In genomic region chrX:9342581-9343051, GRCh38 we compare ENCODE assay signal across 8 cellular contexts.
DNase-seq lines count a peak whose midpoint lies in the region; ATAC-seq and TF ChIP-seq lines count a peak whose summit lies in the region.

No MANE protein-coding gene starts in this region.

- H3K27ac Mint-ChIP-seq in activated T-cell treated with anti-CD3 and anti-CD28 coated beads, Interleukin-2, amount 50 U/mL, for 72 hours: no peak overlapping the region

- peaks cover 4 to 33% (median 16%) of the 10 kb centered on the region in 3 donors for H3K4me1 ChIP-seq in esophagus squamous epithelium

- intact Hi-C loops in esophagus squamous epithelium (cut with DNase I): loop anchor here (5.0 kb wide), 1 partner anchor 120 kb away; no protein-coding TSS in a partner anchor

- H3K27me3 ChIP-seq in HL-60 (ENCODE audit: insufficient read depth, poor library complexity, severe bottlenecking) (no peaks in the 10 kb centered on the region), esophagus squamous epithelium (no peaks in the 10 kb centered on the region)

- H3K4me1 Mint-ChIP-seq in activated T-cell treated with anti-CD3 and anti-CD28 coated beads, Interleukin-2, amount 50 U/mL, for 72 hours (ENCODE audit: low read depth): peaks cover 34% of the 10 kb centered on the region

- no peaks in the 10 kb centered on the region for H3K9me3 Mint-ChIP-seq in activated T-cell treated with anti-CD3 and anti-CD28 coated beads, Interleukin-2, amount 50 U/mL, for 72 hours

- TF ChIP-seq POLR2A in esophagus squamous epithelium (IDR thresholded peaks at IDR 0.05): no peak

- ATAC-seq in activated T-cell treated with anti-CD3 and anti-CD28 coated beads, Interleukin-2, amount 50 U/mL, for 72 hours (replicated peaks in 1 of 2): peak; percentile 30 to 57
- ATAC-seq in HG03196 (IDR thresholded peaks at IDR 0.05; ENCODE audit: unreplicated experiment): no peak

- DNase-seq in AG09309 (ENCODE audit: low read depth) (no peak), HL-60 (ENCODE audit: low read depth in 1 of 2, low spot score in 1 of 2) (peak; percentile 75 to 88), NOMO-1 treated with DMSO at 0.1 percent for 48 hours (lab: John Stamatoyannopoulos, UW; ENCODE audit: unreplicated experiment) (peak; percentile 77), esophagus squamous epithelium (lab: John Stamatoyannopoulos, UW) (no peak), midbrain (lab: John Stamatoyannopoulos, UW) (peak; percentile 87), stromal cell of bone marrow (ENCODE audit: low read depth) (peak; percentile 56)
- DNase-seq in activated T-cell treated with anti-CD3 and anti-CD28 coated beads, Interleukin-2, amount 50 U/mL, for 72 hours: peak; percentile 50 to 56

- H3K27ac ChIP-seq in HL-60 (replicated peaks) (peak overlapping the region; percentile 48), esophagus squamous epithelium (peak overlapping the region in 3 of 4 donors; percentile 17 to 87 (median 80))

- peak overlapping the region; percentile 71 for H3K4me3 Mint-ChIP-seq in activated T-cell treated with anti-CD3 and anti-CD28 coated beads, Interleukin-2, amount 50 U/mL, for 72 hours

- no peaks in the 10 kb centered on the region for H3K36me3 ChIP-seq in esophagus squamous epithelium

- no peaks in the 10 kb centered on the region for H3K27me3 Mint-ChIP-seq in activated T-cell treated with anti-CD3 and anti-CD28 coated beads, Interleukin-2, amount 50 U/mL, for 72 hours (ENCODE audit: low read depth)

- TF ChIP-seq CTCF in AG09309 (IDR thresholded peaks at IDR 0.05; ENCODE audit: control insufficient read depth, insufficient read depth, low read depth, low read length, missing control alignments) (no peak), HL-60 (IDR thresholded peaks at IDR 0.05; ENCODE audit: insufficient read depth, low read length) (no peak), esophagus squamous epithelium (IDR thresholded peaks at IDR 0.05) (no peak)

- peaks cover 0 to 2% of the 10 kb centered on the region in 2 donors for H3K36me3 Mint-ChIP-seq in activated T-cell treated with anti-CD3 and anti-CD28 coated beads, Interleukin-2, amount 50 U/mL, for 72 hours (ENCODE audit: insufficient read depth in 2 of 2)

- H3K4me3 ChIP-seq in AG09309 (ENCODE audit: control insufficient read depth, low read depth, low read length): peak overlapping the region; percentile 3; the same call in 1 of the 2 replicates
- no peak overlapping the region; the same call in 1 of the 2 replicates for H3K4me3 ChIP-seq in HL-60 (replicated peaks; ENCODE audit: insufficient read depth, low read length)
- peak overlapping the region in 2 of 4 donors; percentile 15 to 53 for H3K4me3 ChIP-seq in esophagus squamous epithelium

- WGBS in esophagus squamous epithelium, 2 donors: 10 to 26% methylated on average over 2 to 3 of the region's 25 CpGs

- H3K9me3 ChIP-seq in esophagus squamous epithelium: no peaks in the 10 kb centered on the region

Comparison
In these comparisons a context has a peak if more than half of its experiments do, and no peak if none do; other contexts are left out.
1. DNase-seq: peak in HL-60 (2 of 2), NOMO-1 treated with DMSO at 0.1 percent for 48 hours (single experiment), activated T-cell treated with anti-CD3 and anti-CD28 coated beads, Interleukin-2, amount 50 U/mL, for 72 hours (2 of 2), midbrain (single experiment) and stromal cell of bone marrow (single experiment); none in AG09309 (single experiment) and esophagus squamous epithelium (single experiment).